Comparison of ENCODE assay signal across 29 cellular contexts in genomic region chr6:37140145-37140544, GRCh38. TPM values are rescaled to one million over a fixed set of nuclear protein-coding genes. Genes with fewer than 3 reads are reported as not detected.
DNase-seq lines count a peak whose midpoint lies in the region; ATAC-seq and TF ChIP-seq lines count a peak whose summit lies in the region.
"Had no signal": no experiment of that assay in that cellular context is flagged by ENCODE, and none has a peak within 500 bp of the region (broad histone marks: within the 10 kb centered on the region; RNA-seq: fewer than 3 reads in every experiment).

No MANE protein-coding gene starts in this region.

- TF ChIP-seq POLR2A in vagina (IDR thresholded peaks at IDR 0.05): no peak

- H3K9me3 ChIP-seq in HUES6 (ENCODE audit: control insufficient read depth, insufficient read depth, low read depth, low read length) (no peaks in the 10 kb centered on the region), mesenchymal stem cell (ENCODE audit: control insufficient read depth, low read length) (no peaks in the 10 kb centered on the region), vagina (no peaks in the 10 kb centered on the region)
- H3K9me3 ChIP-seq: adrenal gland, esophagus squamous epithelium, lower lobe of right lung, mucosa of descending colon, upper lobe of right lung had no signal

- peaks cover 5% of the 10 kb centered on the region for H3K9me3 Mint-ChIP-seq in WTC11
- H3K9me3 Mint-ChIP-seq: natural killer cell; stimulated activated effector memory CD8-positive, alpha-beta T cell treated with anti-CD3 and anti-CD28 coated beads, Interleukin-12 subunit alpha, Interleukin-12 subunit beta, amount 100 ng/mL, for 72 hours had no signal

- H3K4me1 ChIP-seq in HUES6 (ENCODE audit: control insufficient read depth, insufficient read depth, low read length): peaks cover 71% of the 10 kb centered on the region
- peaks cover 12% of the 10 kb centered on the region for H3K4me1 ChIP-seq in mesenchymal stem cell (ENCODE audit: control insufficient read depth, insufficient read depth, low read depth, low read length)
- H3K4me1 ChIP-seq in vagina: peaks cover 18% of the 10 kb centered on the region

- H3K36me3 Mint-ChIP-seq in WTC11: no peaks in the 10 kb centered on the region; the same call in none of the 2 replicates
- H3K36me3 Mint-ChIP-seq: natural killer cell had no signal

- peaks cover 80% of the 10 kb centered on the region for H3K4me1 Mint-ChIP-seq in WTC11

- H3K23ac ChIP-seq in mesenchymal stem cell (ENCODE audit: low read length in 2 of 2): no peak overlapping the region

- H3K18ac ChIP-seq in mesenchymal stem cell (ENCODE audit: low read depth in 1 of 2, low read length in 2 of 2): peak overlapping the region in 1 of 2 experiments; percentile 48

- no peak for DNase-seq in WTC11 (ENCODE audit: low spot score)
- DNase-seq in mesenchymal stem cell: no peak
- no peak for DNase-seq in vagina (ENCODE audit: extremely low spot score in 2 of 2)
- DNase-seq in dorsolateral prefrontal cortex: no peak
- no peak for DNase-seq in KG1 (lab: John Stamatoyannopoulos, UW)
- no peak for DNase-seq in NCI-H345 treated with DMSO at 0.1 percent for 48 hours (lab: John Stamatoyannopoulos, UW; ENCODE audit: unreplicated experiment)
- DNase-seq in HEK293T (ENCODE audit: extremely low spot score): no peak
- DNase-seq: activated CD4-positive, alpha-beta T cell treated with anti-CD3 and anti-CD28 coated beads, Interleukin-2, amount 50 U/mL, for 48 hours; activated CD4-positive, CD25-positive, alpha-beta regulatory T cell treated with anti-CD3 and anti-CD28 coated beads, Interleukin-2, amount 50 U/mL, for 72 hours; activated naive CD4-positive, alpha-beta T cell treated with Interleukin-2 at 50 U/mL for 16 hours; activated T-cell treated with anti-CD3 and anti-CD28 coated beads, Interleukin-2, amount 50 U/mL, for 48 hours; adrenal gland; DMS79 treated with DMSO at 0.1 percent for 48 hours; esophagus squamous epithelium; foreskin keratinocyte; head of caudate nucleus; Kasumi-1; lower lobe of right lung; mucosa of descending colon; natural killer cell; NCI-H1436; NCI-H510A treated with DMSO at 0.1 percent for 48 hours; PC-3; stimulated activated CD4-positive, alpha-beta T cell treated with anti-CD3 and anti-CD28 coated beads, Interleukin-15, amount 100 ng/mL, for 24 hours; upper lobe of right lung had no signal

- no peak overlapping the region for H2BK5ac ChIP-seq in mesenchymal stem cell (ENCODE audit: low read depth, low read length, poor library complexity, severe bottlenecking)

- H3K27ac ChIP-seq in HUES6 (ENCODE audit: low read depth, low read length) (peak overlapping the region; percentile 98), mesenchymal stem cell (ENCODE audit: low read length, poor library complexity, severe bottlenecking) (no peak overlapping the region), vagina (peak overlapping the region; percentile 40), dorsolateral prefrontal cortex (no peak overlapping the region)
- H3K27ac ChIP-seq: adrenal gland, C4-2B, foreskin keratinocyte, lower lobe of right lung, upper lobe of right lung had no signal

- WGBS in mesenchymal stem cell: 87% methylated on average over 2 of the region's 3 CpGs

- H3K27me3 Mint-ChIP-seq in WTC11 (ENCODE audit: low read depth): no peaks in the 10 kb centered on the region

- H3K27me3 ChIP-seq in HUES6 (ENCODE audit: control insufficient read depth, insufficient read depth, low read length): no peaks in the 10 kb centered on the region
- no peaks in the 10 kb centered on the region for H3K27me3 ChIP-seq in mesenchymal stem cell (ENCODE audit: control insufficient read depth in 1 of 2, insufficient read depth in 1 of 2, low read length in 2 of 2)
- no peaks in the 10 kb centered on the region for H3K27me3 ChIP-seq in vagina
- no peaks in the 10 kb centered on the region for H3K27me3 ChIP-seq in dorsolateral prefrontal cortex
- H3K27me3 ChIP-seq: adrenal gland, esophagus squamous epithelium, foreskin keratinocyte, upper lobe of right lung had no signal

- no peaks in the 10 kb centered on the region for H3K79me1 ChIP-seq in mesenchymal stem cell (replicated peaks; ENCODE audit: low read length, poor library complexity, severe bottlenecking)

- H3K4me3 ChIP-seq in HUES6 (ENCODE audit: low read depth, low read length) (peak overlapping the region; percentile 35; the same call in 1 of the 2 replicates), mesenchymal stem cell (ENCODE audit: insufficient read depth in 1 of 2, low read depth in 1 of 2, low read length in 2 of 2) (no peak overlapping the region), vagina (no peak overlapping the region), dorsolateral prefrontal cortex (no peak overlapping the region)
- H3K4me3 ChIP-seq: adrenal gland, esophagus squamous epithelium, lower lobe of right lung, mucosa of descending colon, upper lobe of right lung had no signal

- H3K36me3 ChIP-seq in HUES6 (ENCODE audit: control insufficient read depth, insufficient read depth, low read length) (no peaks in the 10 kb centered on the region), mesenchymal stem cell (ENCODE audit: control insufficient read depth in 1 of 2, insufficient read depth in 2 of 2, low read depth in 1 of 2, low read length in 2 of 2) (no peaks in the 10 kb centered on the region), vagina (no peaks in the 10 kb centered on the region)
- H3K36me3 ChIP-seq: adrenal gland, esophagus squamous epithelium, lower lobe of right lung, upper lobe of right lung had no signal

- H2AK5ac ChIP-seq in mesenchymal stem cell (ENCODE audit: low read length, severe bottlenecking): peak overlapping the region; percentile 90

- H3K9ac ChIP-seq in HUES6 (ENCODE audit: low read length) (peak overlapping the region; percentile 89), mesenchymal stem cell (ENCODE audit: low read length) (no peak overlapping the region)

- H3K4ac ChIP-seq in mesenchymal stem cell (ENCODE audit: low read depth in 1 of 2, low read length in 2 of 2): peak overlapping the region in 1 of 2 experiments; percentile 67

- ATAC-seq in WTC11: no peak
- ATAC-seq: foreskin keratinocyte; lower lobe of right lung; mucosa of descending colon; natural killer cell; PC-3; Right ventricle myocardium inferior; stimulated activated effector memory CD8-positive, alpha-beta T cell treated with anti-CD3 and anti-CD28 coated beads, Interleukin-12 subunit alpha, Interleukin-12 subunit beta, amount 100 ng/mL, for 72 hours; upper lobe of right lung had no signal

- H3K4me2 ChIP-seq in mesenchymal stem cell (ENCODE audit: low read length, poor library complexity, severe bottlenecking): no peak overlapping the region

- no peak for TF ChIP-seq CTCF in WTC11 (IDR thresholded peaks at IDR 0.05)
- no peak for TF ChIP-seq CTCF in vagina (IDR thresholded peaks at IDR 0.05)
- TF ChIP-seq CTCF in dorsolateral prefrontal cortex (IDR thresholded peaks at IDR 0.05 in 54 of 56, conservative IDR thresholded peaks at IDR 0.05 in 2 of 56; ENCODE audit: low read depth in 1 of 56, partially characterized antibody in 56 of 56): no peak

- intact Hi-C loops in vagina (cut with DNase I): no loop called here
- intact Hi-C loops in dorsolateral prefrontal cortex (cut with DNase I): no loop called here

- H4K8ac ChIP-seq in mesenchymal stem cell (ENCODE audit: low read length): no peak overlapping the region

- POLR2A ChIA-PET in WTC11 (lab: Charles Lee) (interaction anchor here (0.7 to 10.4 kb wide), 8 partner anchors 9 to 62 kb away, joined by 3 to 183 read pairs (median 4); partner anchors contain the start of gene PIM1), HEK293T (lab: Yijun Ruan, JAX) (interaction anchor here (1.1 kb wide), 1 partner anchor 53 kb away, joined by 3 read pairs; no protein-coding TSS in a partner anchor)

- CTCF ChIA-PET in WTC11 (lab: Charles Lee): interaction anchor here (0.6 kb wide), 1 partner anchor 894 kb away, joined by 5 read pairs; no protein-coding TSS in a partner anchor
- CTCF ChIA-PET in HEK293T (lab: Yijun Ruan, JAX): no interaction called here

- H2AFZ ChIP-seq in mesenchymal stem cell (ENCODE audit: low read depth, low read length): no peak overlapping the region

- no peak overlapping the region for H2BK15ac ChIP-seq in mesenchymal stem cell (ENCODE audit: low read depth, poor library complexity, severe bottlenecking)

- no peak overlapping the region for H2BK120ac ChIP-seq in mesenchymal stem cell (ENCODE audit: low read depth, low read length)

- H3K14ac ChIP-seq in mesenchymal stem cell (ENCODE audit: low read length in 2 of 2): no peak overlapping the region

- peak overlapping the region in 1 of 2 experiments; percentile 63 for H2BK12ac ChIP-seq in mesenchymal stem cell (ENCODE audit: low read length in 2 of 2)

- no peak overlapping the region for H4K91ac ChIP-seq in mesenchymal stem cell (ENCODE audit: low read length)

- peak overlapping the region; percentile 100 for H3K27ac Mint-ChIP-seq in WTC11
- H3K27ac Mint-ChIP-seq: natural killer cell; stimulated activated effector memory CD8-positive, alpha-beta T cell treated with anti-CD3 and anti-CD28 coated beads, Interleukin-12 subunit alpha, Interleukin-12 subunit beta, amount 100 ng/mL, for 72 hours had no signal

- H3K4me3 Mint-ChIP-seq in WTC11: peak overlapping the region; percentile 59
- H3K4me3 Mint-ChIP-seq: natural killer cell; stimulated activated effector memory CD8-positive, alpha-beta T cell treated with anti-CD3 and anti-CD28 coated beads, Interleukin-12 subunit alpha, Interleukin-12 subunit beta, amount 100 ng/mL, for 72 hours had no signal

TF ChIP-seq in WTC11, 78 proteins besides CTCF, POLR2A, EP300 and RAD21 (continues in another document):
- TF ChIP-seq ETV6 (CRISPR knock-in tag; IDR thresholded peaks at IDR 0.05) (no peak), ZNF263 (CRISPR knock-in tag; IDR thresholded peaks at IDR 0.05; ENCODE audit: low read depth) (no peak)

TF ChIP-seq in HEK293T, 16 proteins besides CTCF, POLR2A, EP300 and RAD21:
- TF ChIP-seq BHLHE40 (IDR thresholded peaks at IDR 0.05; ENCODE audit: borderline replicate concordance) (no peak), FOXA1 (IDR thresholded peaks at IDR 0.05) (no peak), HDGF (IDR thresholded peaks at IDR 0.05; ENCODE audit: borderline replicate concordance) (no peak), ARNT (IDR thresholded peaks at IDR 0.05) (no peak), TARDBP (IDR thresholded peaks at IDR 0.05) (no peak), SP1 (IDR thresholded peaks at IDR 0.05) (no peak), FOXK2 (IDR thresholded peaks at IDR 0.05) (no peak)

RNA-seq across cellular contexts. Expression of gene PIM1, which starts 29.8 kb away (rescaled TPM):
- 64.7 to 81.2 TPM (median 78.1 TPM) in 3 replicates for total RNA-seq in WTC11 (2021)
- 14.5 TPM for polyA plus RNA-seq in mesenchymal stem cell (2013, experiment 1 of 2)
- polyA plus RNA-seq in mesenchymal stem cell (2013, experiment 2 of 2): 13.6 TPM
- 74.2 TPM for total RNA-seq in vagina
- 10 to 100 TPM in 113 of 120 experiments, 1 to 10 TPM in 7; 8.8 to 61.4 (median 18.1) TPM for total RNA-seq in dorsolateral prefrontal cortex

Comparison
In these comparisons a context has a peak if more than half of its experiments do, and no peak if none do; other contexts are left out.
1. H3K27ac ChIP-seq: peak in HUES6 (single experiment) and vagina (single experiment); none in mesenchymal stem cell (single experiment) and dorsolateral prefrontal cortex (0 of 59).